8 cellular contexts compared by ENCODE assay signal in the genomic region with DNA sequence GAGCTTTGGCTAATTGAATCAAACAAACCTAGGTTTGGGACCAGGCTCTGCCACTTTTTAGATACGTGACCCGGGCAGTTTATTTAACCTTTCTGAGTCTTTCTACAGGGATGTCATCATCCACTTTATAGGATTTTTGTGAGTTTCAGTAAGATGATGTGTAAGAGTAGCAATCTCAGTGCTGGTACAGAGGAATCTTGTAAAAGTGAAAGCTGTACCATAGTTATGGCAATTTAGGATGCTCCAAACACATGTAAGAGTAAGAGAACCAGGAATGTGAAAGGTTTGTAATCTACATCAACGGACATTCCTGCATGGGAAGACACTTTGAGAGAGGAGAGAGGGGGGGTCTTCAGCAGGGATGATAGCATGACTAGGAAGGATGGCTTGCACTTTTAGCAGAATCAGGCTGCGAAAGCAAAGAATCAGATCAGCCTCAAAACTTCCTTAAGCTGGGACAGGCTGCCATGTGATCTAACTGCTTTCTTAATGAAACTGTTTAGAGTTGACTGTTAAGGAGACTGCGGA. TPM values are rescaled to one million over a fixed set of nuclear protein-coding genes. Genes with fewer than 3 reads are reported as not detected.
DNase-seq lines count a peak whose midpoint lies in the region; TF ChIP-seq lines count a peak whose summit lies in the region.

No MANE protein-coding gene starts in this region.

- DNase-seq in HFFc6 (no peak), breast epithelium (ENCODE audit: low spot score in 2 of 2) (no peak), COR-L47 (lab: John Stamatoyannopoulos, UW) (no peak), G401 (ENCODE audit: low spot score) (no peak), NCI-H526 (lab: John Stamatoyannopoulos, UW) (no peak), nucleus accumbens (lab: John Stamatoyannopoulos, UW) (no peak)

- H3K36me3 Mint-ChIP-seq in HFFc6 (ENCODE audit: low read depth): peaks cover 62% of the 10 kb centered on the region

- peak overlapping the region; percentile 98 for H3K4me3 Mint-ChIP-seq in HFFc6

- TF ChIP-seq CTCF in 22Rv1 (IDR thresholded peaks at IDR 0.05): no peak
- TF ChIP-seq CTCF in HFFc6 (IDR thresholded peaks at IDR 0.05): no peak
- TF ChIP-seq CTCF in breast epithelium (IDR thresholded peaks at IDR 0.05): no peak

- in situ Hi-C loops in G401 (cut with HindIII; ENCODE audit: low sequenced_read_pairs): no loop called here

- H3K4me1 ChIP-seq in breast epithelium (no peaks in the 10 kb centered on the region), mononuclear cell (ENCODE audit: insufficient read depth, low read length) (peaks cover 22% of the 10 kb centered on the region)

- H3K4me3 ChIP-seq in breast epithelium (peak overlapping the region; percentile 78 to 88 (median 85)), mononuclear cell (ENCODE audit: low read length) (peak overlapping the region; percentile 81)

- peak overlapping the region; percentile 97 for H3K27ac Mint-ChIP-seq in HFFc6

- H3K27me3 Mint-ChIP-seq in HFFc6 (ENCODE audit: insufficient read depth): peaks cover 3% of the 10 kb centered on the region

- peak overlapping the region; percentile 91 for H3K27ac ChIP-seq in 22Rv1
- peak overlapping the region; percentile 95 to 96 for H3K27ac ChIP-seq in breast epithelium

- TF ChIP-seq POLR2A in breast epithelium (IDR thresholded peaks at IDR 0.05): no peak

- peaks cover 66% of the 10 kb centered on the region for H3K4me1 Mint-ChIP-seq in HFFc6 (ENCODE audit: low read depth)

- intact Hi-C loops in breast epithelium (cut with DNase I; ENCODE audit: low total_unique reads): loop anchor here (10.0 kb wide), 1 partner anchor 252 kb away; no protein-coding TSS in a partner anchor

- no peaks in the 10 kb centered on the region for H3K27me3 ChIP-seq in breast epithelium
- H3K27me3 ChIP-seq in mononuclear cell (ENCODE audit: insufficient read depth, low read length): no peaks in the 10 kb centered on the region

- H3K9me3 Mint-ChIP-seq in HFFc6: no peaks in the 10 kb centered on the region

- no peaks in the 10 kb centered on the region for H3K36me3 ChIP-seq in breast epithelium

- H3K9me3 ChIP-seq in breast epithelium (no peaks in the 10 kb centered on the region), mononuclear cell (ENCODE audit: low read depth, low read length) (no peaks in the 10 kb centered on the region)

RNA-seq across cellular contexts. Expression of a gene that starts 1.0 kb away (rescaled TPM):
- total RNA-seq in HFFc6 (2021; fragmentation: NEBNext Ultra II Directional; extraction: Animal tissue kit (Norgen Biotek cat#: 25700)): 10 to 100 TPM; 47.6 to 62.2 (median 58.4) TPM
- total RNA-seq in breast epithelium (10 to 100 TPM; 40.5 to 82.8 (median 65.5) TPM), mononuclear cell (19.8 TPM)
- 137 and 202 TPM in 2 replicates for total RNA-seq in G401 (2014; rRNA removed; shearing (Covaris generic))

RNA-seq across cellular contexts. Expression of a gene that starts 20.3 kb away (rescaled TPM):
- 10 to 100 TPM; 49.4 to 56.6 (median 53.8) TPM for total RNA-seq in HFFc6 (2021; fragmentation: NEBNext Ultra II Directional; extraction: Animal tissue kit (Norgen Biotek cat#: 25700))
- total RNA-seq in breast epithelium (10 to 100 TPM in 2 of 3 donors, 1 to 10 TPM in 1; 9.1 to 21.0 (median 19.8) TPM), mononuclear cell (12.1 TPM)
- total RNA-seq in G401 (2014; rRNA removed; shearing (Covaris generic)): 3.8 and 7.0 TPM in 2 replicates

RNA-seq across cellular contexts. Expression of a gene that starts 33.0 kb away (rescaled TPM):
- 10 to 100 TPM; 51.6 to 64.8 (median 59.3) TPM for total RNA-seq in HFFc6 (2021; fragmentation: NEBNext Ultra II Directional; extraction: Animal tissue kit (Norgen Biotek cat#: 25700))
- total RNA-seq in breast epithelium (10 to 100 TPM; 29.6 to 53.6 (median 43.6) TPM), mononuclear cell (59.0 TPM)
- total RNA-seq in G401 (2014; rRNA removed; shearing (Covaris generic)): 59.7 and 62.5 TPM in 2 replicates
